ENCODE assay signal across 1 cellular context in the genomic region with DNA sequence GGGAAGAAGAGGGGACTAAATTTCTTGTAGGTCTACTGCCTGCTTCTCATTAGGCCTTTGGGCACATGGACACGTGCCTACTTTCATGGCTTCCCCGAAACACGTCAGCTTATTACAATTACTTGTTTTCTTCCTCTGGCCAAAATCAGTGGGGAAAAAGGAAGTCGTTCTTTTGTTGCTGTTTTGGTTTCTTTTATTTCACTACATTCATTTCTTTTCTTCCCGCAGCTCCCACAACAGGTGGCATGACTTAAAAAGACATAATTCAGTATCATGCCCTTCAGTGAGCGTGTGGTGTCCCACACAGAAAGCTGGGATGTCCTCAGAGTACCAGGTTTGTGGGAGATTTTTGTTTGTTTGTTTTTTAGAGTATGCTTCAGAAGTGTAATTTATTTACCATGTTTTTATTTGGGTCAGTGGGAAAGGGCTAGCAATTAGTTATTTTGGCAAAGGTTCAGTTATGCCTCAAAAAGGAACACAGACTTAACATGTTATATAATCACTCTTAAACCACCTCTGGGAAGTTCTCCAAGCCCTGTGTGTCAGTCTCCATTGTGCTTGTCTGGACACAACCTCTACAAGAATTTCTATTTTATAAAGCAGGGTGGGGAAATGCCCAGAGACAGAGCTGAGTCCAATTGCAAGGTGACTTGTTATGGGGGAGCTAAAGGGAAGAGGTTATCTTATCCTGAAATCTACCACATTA.
TF ChIP-seq lines count a peak whose summit lies in the region.

No MANE protein-coding gene starts in this region.

TF ChIP-seq in HepG2, 621 proteins besides CTCF, POLR2A, EP300 and RAD21 (continued from another document):
- TF ChIP-seq, protein P1, sequence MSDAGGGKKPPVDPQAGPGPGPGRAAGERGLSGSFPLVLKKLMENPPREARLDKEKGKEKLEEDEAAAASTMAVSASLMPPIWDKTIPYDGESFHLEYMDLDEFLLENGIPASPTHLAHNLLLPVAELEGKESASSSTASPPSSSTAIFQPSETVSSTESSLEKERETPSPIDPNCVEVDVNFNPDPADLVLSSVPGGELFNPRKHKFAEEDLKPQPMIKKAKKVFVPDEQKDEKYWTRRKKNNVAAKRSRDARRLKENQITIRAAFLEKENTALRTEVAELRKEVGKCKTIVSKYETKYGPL (CRISPR knock-in tag; IDR thresholded peaks at IDR 0.05), result no peak
- no peak for TF ChIP-seq ZSCAN21 (CRISPR knock-in tag; IDR thresholded peaks at IDR 0.05; ENCODE audit: borderline replicate concordance)
- no peak for TF ChIP-seq NFRKB (IDR thresholded peaks at IDR 0.05)
- no peak for TF ChIP-seq MYNN (CRISPR knock-in tag; IDR thresholded peaks at IDR 0.05; ENCODE audit: low read depth)
- no peak for TF ChIP-seq ZNF569 (CRISPR knock-in tag; IDR thresholded peaks at IDR 0.05; ENCODE audit: borderline replicate concordance)
- no peak for TF ChIP-seq ZFX (CRISPR knock-in tag; IDR thresholded peaks at IDR 0.05; ENCODE audit: low read depth)
- TF ChIP-seq KLF13 (CRISPR knock-in tag; IDR thresholded peaks at IDR 0.05), result no peak
- no peak for TF ChIP-seq ZNF710 (CRISPR knock-in tag; IDR thresholded peaks at IDR 0.05; ENCODE audit: borderline replicate concordance)
- TF ChIP-seq, protein P2, sequence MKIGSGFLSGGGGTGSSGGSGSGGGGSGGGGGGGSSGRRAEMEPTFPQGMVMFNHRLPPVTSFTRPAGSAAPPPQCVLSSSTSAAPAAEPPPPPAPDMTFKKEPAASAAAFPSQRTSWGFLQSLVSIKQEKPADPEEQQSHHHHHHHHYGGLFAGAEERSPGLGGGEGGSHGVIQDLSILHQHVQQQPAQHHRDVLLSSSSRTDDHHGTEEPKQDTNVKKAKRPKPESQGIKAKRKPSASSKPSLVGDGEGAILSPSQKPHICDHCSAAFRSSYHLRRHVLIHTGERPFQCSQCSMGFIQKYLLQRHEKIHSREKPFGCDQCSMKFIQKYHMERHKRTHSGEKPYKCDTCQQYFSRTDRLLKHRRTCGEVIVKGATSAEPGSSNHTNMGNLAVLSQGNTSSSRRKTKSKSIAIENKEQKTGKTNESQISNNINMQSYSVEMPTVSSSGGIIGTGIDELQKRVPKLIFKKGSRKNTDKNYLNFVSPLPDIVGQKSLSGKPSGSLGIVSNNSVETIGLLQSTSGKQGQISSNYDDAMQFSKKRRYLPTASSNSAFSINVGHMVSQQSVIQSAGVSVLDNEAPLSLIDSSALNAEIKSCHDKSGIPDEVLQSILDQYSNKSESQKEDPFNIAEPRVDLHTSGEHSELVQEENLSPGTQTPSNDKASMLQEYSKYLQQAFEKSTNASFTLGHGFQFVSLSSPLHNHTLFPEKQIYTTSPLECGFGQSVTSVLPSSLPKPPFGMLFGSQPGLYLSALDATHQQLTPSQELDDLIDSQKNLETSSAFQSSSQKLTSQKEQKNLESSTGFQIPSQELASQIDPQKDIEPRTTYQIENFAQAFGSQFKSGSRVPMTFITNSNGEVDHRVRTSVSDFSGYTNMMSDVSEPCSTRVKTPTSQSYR (CRISPR knock-in tag; IDR thresholded peaks at IDR 0.05; ENCODE audit: borderline replicate concordance), result no peak
- TF ChIP-seq ATF7-NPFF (CRISPR knock-in tag; IDR thresholded peaks at IDR 0.05; ENCODE audit: low read depth), result no peak
- no peak for TF ChIP-seq ZNF639 (CRISPR knock-in tag; conservative IDR thresholded peaks at IDR 0.05)
- no peak for TF ChIP-seq ZNF431 (CRISPR knock-in tag; IDR thresholded peaks at IDR 0.05; ENCODE audit: borderline replicate concordance, low read depth)
- TF ChIP-seq POGZ (CRISPR knock-in tag; IDR thresholded peaks at IDR 0.05), result no peak
- no peak for TF ChIP-seq ZFP36L1 (CRISPR knock-in tag; IDR thresholded peaks at IDR 0.05)
